ENCODE assay signal across 10 cellular contexts in genomic region chr15:31296304-31297220, GRCh38. TPM values are rescaled to one million over a fixed set of nuclear protein-coding genes. Genes with fewer than 3 reads are reported as not detected.
DNase-seq lines count a peak whose midpoint lies in the region; ATAC-seq, FAIRE-seq and TF ChIP-seq lines count a peak whose summit lies in the region.
"Had no signal": no experiment of that assay in that cellular context is flagged by ENCODE, and none has a peak within 500 bp of the region (broad histone marks: within the 10 kb centered on the region; RNA-seq: fewer than 3 reads in every experiment).

No MANE protein-coding gene starts in this region.

- TF ChIP-seq CTCF in HCT116 (IDR thresholded peaks at IDR 0.05 in 2 of 3, conservative IDR thresholded peaks at IDR 0.05 in 1 of 3; ENCODE audit: borderline replicate concordance in 1 of 3, insufficient read depth in 1 of 3, low read depth in 2 of 3, low read length in 2 of 3) (no peak), endodermal cell (conservative IDR thresholded peaks at IDR 0.05) (no peak), chondrocyte (IDR thresholded peaks at IDR 0.05) (no peak)

- H3K9me3 Mint-ChIP-seq in endodermal cell (no peaks in the 10 kb centered on the region), chondrocyte (ENCODE audit: low read depth) (no peaks in the 10 kb centered on the region)
- no peaks in the 10 kb centered on the region for H3K9me3 Mint-ChIP-seq in activated T-helper 1 cell treated with anti-CD3 and anti-CD28 coated beads, Interleukin-12 subunit alpha, Interleukin-12 subunit beta, Interleukin-2, Interleukin-4 antibody, amounts not matched to agents 30 ng/mL and 10 ng/mL and 1 ng/mL, durations not matched to agents 14 hours and 24 hours and 36 hours
- H3K9me3 Mint-ChIP-seq: activated naive CD8-positive, alpha-beta T cell treated with anti-CD3 and anti-CD28 coated beads, Interleukin-2, amount 10 ng/mL, durations not matched to agents 7 days and 5 days had no signal

- H3K4me3 ChIP-seq in HCT116 (replicated peaks in 1 of 2; ENCODE audit: low read depth in 1 of 2, low read length in 2 of 2) (no peak overlapping the region), endodermal cell (ENCODE audit: low read length) (no peak overlapping the region)

- DNase-seq in HCT116 (ENCODE audit: low read depth, low spot score) = no peak
- peak; percentile 99 for DNase-seq in NCI-H69 (lab: John Stamatoyannopoulos, UW)
- DNase-seq in endodermal cell = peak; percentile 45
- DNase-seq in pulmonary artery endothelial cell (ENCODE audit: low read depth, low spot score) = peak; percentile 7
- no peak for DNase-seq in chondrocyte (ENCODE audit: low spot score)
- DNase-seq in activated T-helper 1 cell treated with anti-CD3 and anti-CD28 coated beads, Interleukin-12 subunit alpha, Interleukin-12 subunit beta, Interleukin-2, Interleukin-4 antibody, amounts not matched to agents 30 ng/mL and 10 ng/mL and 1 ng/mL, durations not matched to agents 14 hours and 24 hours and 36 hours (ENCODE audit: low spot score) = no peak
- DNase-seq in RCC 7860 (ENCODE audit: low spot score) = no peak
- DNase-seq in SKM-1 treated with dmso at 0.1 percent for 144 hours (lab: John Stamatoyannopoulos, UW; ENCODE audit: unreplicated experiment) = no peak
- DNase-seq: activated naive CD8-positive, alpha-beta T cell treated with anti-CD3 and anti-CD28 coated beads, Interleukin-2, amount 10 ng/mL, durations not matched to agents 7 days and 5 days had no signal

- RAD21 ChIA-PET in HCT116 (lab: Charles Lee; ENCODE audit: low non-redundant PET in 1 of 2, low total read pairs in 2 of 2, uncharacterized antibody in 2 of 2, unreplicated experiment in 2 of 2) = interaction anchor here in 1 of 2 experiments (0.6 kb wide), 1 partner anchor 192 kb away, joined by 3 read pairs; no protein-coding TSS in a partner anchor

- intact Hi-C loops in HCT116 (cut with micrococcal nuclease) = no loop called here
- intact Hi-C loops in activated T-helper 1 cell treated with anti-CD3 and anti-CD28 coated beads, Interleukin-12 subunit alpha, Interleukin-12 subunit beta, Interleukin-2, Interleukin-4 antibody, amounts not matched to agents 30 ng/mL and 10 ng/mL and 1 ng/mL, durations not matched to agents 14 hours and 24 hours and 36 hours (cut with micrococcal nuclease) = no loop called here

- peak; percentile 66 for ATAC-seq in HCT116

- H3K36me3 Mint-ChIP-seq in endodermal cell (ENCODE audit: low read depth) = no peaks in the 10 kb centered on the region
- no peaks in the 10 kb centered on the region for H3K36me3 Mint-ChIP-seq in chondrocyte (ENCODE audit: low read depth)
- H3K36me3 Mint-ChIP-seq in activated T-helper 1 cell treated with anti-CD3 and anti-CD28 coated beads, Interleukin-12 subunit alpha, Interleukin-12 subunit beta, Interleukin-2, Interleukin-4 antibody, amounts not matched to agents 30 ng/mL and 10 ng/mL and 1 ng/mL, durations not matched to agents 14 hours and 24 hours and 36 hours (ENCODE audit: low read depth) = no peaks in the 10 kb centered on the region
- H3K36me3 Mint-ChIP-seq: activated naive CD8-positive, alpha-beta T cell treated with anti-CD3 and anti-CD28 coated beads, Interleukin-2, amount 10 ng/mL, durations not matched to agents 7 days and 5 days had no signal

- WGBS in endodermal cell (ENCODE audit: insufficient coverage in 1 of 2, insufficient read length in 1 of 2), 2 experiments = 61 to 64% methylated on average over 8 to 9 of the region's 9 CpGs

- no peaks in the 10 kb centered on the region for H4K20me1 ChIP-seq in HCT116 (ENCODE audit: insufficient read depth)

- peaks cover 16% of the 10 kb centered on the region for H3K4me1 Mint-ChIP-seq in endodermal cell
- H3K4me1 Mint-ChIP-seq in chondrocyte (ENCODE audit: low read depth) = peaks cover 11% of the 10 kb centered on the region
- peaks cover 10% of the 10 kb centered on the region for H3K4me1 Mint-ChIP-seq in activated T-helper 1 cell treated with anti-CD3 and anti-CD28 coated beads, Interleukin-12 subunit alpha, Interleukin-12 subunit beta, Interleukin-2, Interleukin-4 antibody, amounts not matched to agents 30 ng/mL and 10 ng/mL and 1 ng/mL, durations not matched to agents 14 hours and 24 hours and 36 hours (ENCODE audit: low read depth)

- H3K27me3 ChIP-seq in HCT116 (ENCODE audit: insufficient read depth, low read length) = no peaks in the 10 kb centered on the region
- H3K27me3 ChIP-seq in endodermal cell (ENCODE audit: control insufficient read depth, insufficient read depth, low read length, poor library complexity, severe bottlenecking) = peaks cover 6% of the 10 kb centered on the region

- H3K9ac ChIP-seq in HCT116 (ENCODE audit: low read length) (no peak overlapping the region), endodermal cell (ENCODE audit: extremely low read depth, low read length, poor library complexity, severe bottlenecking) (no peak overlapping the region)

- no peak overlapping the region for H3K4me2 ChIP-seq in HCT116 (ENCODE audit: low read length)

- H3K4me1 ChIP-seq in HCT116 (ENCODE audit: control insufficient read depth in 1 of 2, insufficient read depth in 2 of 2, low read length in 2 of 2) (peaks cover 12 to 17% of the 10 kb centered on the region in 2 experiments), endodermal cell (ENCODE audit: control insufficient read depth, insufficient read depth, low read length) (peaks cover 8% of the 10 kb centered on the region)

- BruUV-seq in HCT116 (replicated peaks; lab: Mats Ljungman, UMichigan) = no TSS peak

- no peak overlapping the region for H2AFZ ChIP-seq in HCT116 (ENCODE audit: low read depth, low read length, poor library complexity, severe bottlenecking)

- no peaks in the 10 kb centered on the region for H3K79me2 ChIP-seq in HCT116 (ENCODE audit: insufficient read depth, low read length)

- no peaks in the 10 kb centered on the region for H3K9me2 ChIP-seq in HCT116 (ENCODE audit: insufficient read depth)

- CTCF ChIA-PET in HCT116 (lab: Charles Lee) = no interaction called here

- POLR2A ChIA-PET in HCT116 (lab: Charles Lee) = no interaction called here

- TF ChIP-seq POLR2A in HCT116 (IDR thresholded peaks at IDR 0.05; ENCODE audit: borderline replicate concordance, extremely low read depth, insufficient read depth, insufficient read length) = no peak

- no peak for TF ChIP-seq RAD21 in HCT116 (IDR thresholded peaks at IDR 0.05; ENCODE audit: low read depth)

- no peaks in the 10 kb centered on the region for H3K36me3 ChIP-seq in HCT116 (ENCODE audit: control insufficient read depth in 1 of 2, insufficient read depth in 2 of 2, low read length in 2 of 2)
- no peaks in the 10 kb centered on the region for H3K36me3 ChIP-seq in endodermal cell (ENCODE audit: control insufficient read depth, insufficient read depth, low read length)

- peaks cover 5% of the 10 kb centered on the region for H3K27me3 Mint-ChIP-seq in endodermal cell (ENCODE audit: insufficient read depth)
- H3K27me3 Mint-ChIP-seq in chondrocyte (ENCODE audit: low read depth) = peaks cover 23% of the 10 kb centered on the region
- peaks cover 30% of the 10 kb centered on the region for H3K27me3 Mint-ChIP-seq in activated T-helper 1 cell treated with anti-CD3 and anti-CD28 coated beads, Interleukin-12 subunit alpha, Interleukin-12 subunit beta, Interleukin-2, Interleukin-4 antibody, amounts not matched to agents 30 ng/mL and 10 ng/mL and 1 ng/mL, durations not matched to agents 14 hours and 24 hours and 36 hours (ENCODE audit: insufficient read depth)

- no peak overlapping the region for H3K27ac Mint-ChIP-seq in endodermal cell
- H3K27ac Mint-ChIP-seq in chondrocyte (ENCODE audit: unreplicated experiment) = no peak overlapping the region
- H3K27ac Mint-ChIP-seq in activated T-helper 1 cell treated with anti-CD3 and anti-CD28 coated beads, Interleukin-12 subunit alpha, Interleukin-12 subunit beta, Interleukin-2, Interleukin-4 antibody, amounts not matched to agents 30 ng/mL and 10 ng/mL and 1 ng/mL, durations not matched to agents 14 hours and 24 hours and 36 hours = no peak overlapping the region
- H3K27ac Mint-ChIP-seq: activated naive CD8-positive, alpha-beta T cell treated with anti-CD3 and anti-CD28 coated beads, Interleukin-2, amount 10 ng/mL, durations not matched to agents 7 days and 5 days had no signal

- FAIRE-seq in RCC 7860 (lab: Jason Lieb, UNC) = no peak
- FAIRE-seq: TTC549 had no signal

- H3K9me3 ChIP-seq in HCT116 (ENCODE audit: control insufficient read depth in 1 of 2, insufficient read depth in 1 of 2, low read depth in 1 of 2, low read length in 2 of 2) (no peaks in the 10 kb centered on the region), endodermal cell (ENCODE audit: control insufficient read depth, low read length) (no peaks in the 10 kb centered on the region)

- H3K27ac ChIP-seq in HCT116 (ENCODE audit: low read depth, low read length) (no peak overlapping the region; the same call in 1 of the 2 replicates), endodermal cell (ENCODE audit: low read depth, low read length) (no peak overlapping the region)

- no peak overlapping the region for H3K4me3 Mint-ChIP-seq in endodermal cell
- H3K4me3 Mint-ChIP-seq in chondrocyte (ENCODE audit: unreplicated experiment) = no peak overlapping the region
- H3K4me3 Mint-ChIP-seq in activated T-helper 1 cell treated with anti-CD3 and anti-CD28 coated beads, Interleukin-12 subunit alpha, Interleukin-12 subunit beta, Interleukin-2, Interleukin-4 antibody, amounts not matched to agents 30 ng/mL and 10 ng/mL and 1 ng/mL, durations not matched to agents 14 hours and 24 hours and 36 hours = no peak overlapping the region
- H3K4me3 Mint-ChIP-seq: activated naive CD8-positive, alpha-beta T cell treated with anti-CD3 and anti-CD28 coated beads, Interleukin-2, amount 10 ng/mL, durations not matched to agents 7 days and 5 days had no signal

TF ChIP-seq in HCT116, 20 proteins besides CTCF, POLR2A, EP300 and RAD21 (continues in another document):
- no peak for TF ChIP-seq JUND (IDR thresholded peaks at IDR 0.05)
- no peak for TF ChIP-seq ELF1 (IDR thresholded peaks at IDR 0.05; ENCODE audit: borderline replicate concordance, low read depth)
- TF ChIP-seq, protein P1, sequence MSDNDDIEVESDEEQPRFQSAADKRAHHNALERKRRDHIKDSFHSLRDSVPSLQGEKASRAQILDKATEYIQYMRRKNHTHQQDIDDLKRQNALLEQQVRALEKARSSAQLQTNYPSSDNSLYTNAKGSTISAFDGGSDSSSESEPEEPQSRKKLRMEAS (IDR thresholded peaks at IDR 0.05) = no peak
- TF ChIP-seq ZNF274 (IDR thresholded peaks at IDR 0.05; ENCODE audit: low read depth, low read length) = no peak
- TF ChIP-seq TCF7L2 (IDR thresholded peaks at IDR 0.05; ENCODE audit: borderline replicate concordance, extremely low read depth, insufficient read depth, insufficient read length) = no peak

RNA-seq across cellular contexts. Expression of gene KLF13, which starts 30.1 kb away (rescaled TPM):
- 60.1 TPM for total RNA-seq in HCT116 (2021; ENCODE audit: unreplicated experiment)
- 24.0 and 25.9 TPM in 2 replicates for polyA plus RNA-seq in HCT116 (2012)
- total RNA-seq in endodermal cell = 10 to 100 TPM; 18.7 to 18.9 TPM
- 58.0 TPM for polyA plus RNA-seq in endodermal cell (2013, experiment 1 of 2)
- polyA plus RNA-seq in endodermal cell (2013, experiment 2 of 2) = 51.5 TPM
- total RNA-seq in pulmonary artery endothelial cell = 23.8 and 35.5 TPM in 2 replicates
- 54.2 to 59.1 TPM (median 58.4 TPM) in 3 replicates for total RNA-seq in chondrocyte
- 129 and 137 TPM in 2 replicates for total RNA-seq in activated T-helper 1 cell treated with anti-CD3 and anti-CD28 coated beads, Interleukin-12 subunit alpha, Interleukin-12 subunit beta, Interleukin-2, Interleukin-4 antibody, amounts not matched to agents 30 ng/mL and 10 ng/mL and 1 ng/mL, durations not matched to agents 14 hours and 24 hours and 36 hours

Comparison
In these comparisons a context has a peak if more than half of its experiments do, and no peak if none do; other contexts are left out.
1. DNase-seq: peak in NCI-H69 (single experiment), endodermal cell (single experiment) and pulmonary artery endothelial cell (single experiment); none in HCT116 (single experiment), chondrocyte (single experiment), activated T-helper 1 cell treated with anti-CD3 and anti-CD28 coated beads, Interleukin-12 subunit alpha, Interleukin-12 subunit beta, Interleukin-2, Interleukin-4 antibody, amounts not matched to agents 30 ng/mL and 10 ng/mL and 1 ng/mL, durations not matched to agents 14 hours and 24 hours and 36 hours (single experiment), RCC 7860 (single experiment) and SKM-1 treated with dmso at 0.1 percent for 144 hours (single experiment).